ENCODE assay signal across 18 cellular contexts in the genomic region with DNA sequence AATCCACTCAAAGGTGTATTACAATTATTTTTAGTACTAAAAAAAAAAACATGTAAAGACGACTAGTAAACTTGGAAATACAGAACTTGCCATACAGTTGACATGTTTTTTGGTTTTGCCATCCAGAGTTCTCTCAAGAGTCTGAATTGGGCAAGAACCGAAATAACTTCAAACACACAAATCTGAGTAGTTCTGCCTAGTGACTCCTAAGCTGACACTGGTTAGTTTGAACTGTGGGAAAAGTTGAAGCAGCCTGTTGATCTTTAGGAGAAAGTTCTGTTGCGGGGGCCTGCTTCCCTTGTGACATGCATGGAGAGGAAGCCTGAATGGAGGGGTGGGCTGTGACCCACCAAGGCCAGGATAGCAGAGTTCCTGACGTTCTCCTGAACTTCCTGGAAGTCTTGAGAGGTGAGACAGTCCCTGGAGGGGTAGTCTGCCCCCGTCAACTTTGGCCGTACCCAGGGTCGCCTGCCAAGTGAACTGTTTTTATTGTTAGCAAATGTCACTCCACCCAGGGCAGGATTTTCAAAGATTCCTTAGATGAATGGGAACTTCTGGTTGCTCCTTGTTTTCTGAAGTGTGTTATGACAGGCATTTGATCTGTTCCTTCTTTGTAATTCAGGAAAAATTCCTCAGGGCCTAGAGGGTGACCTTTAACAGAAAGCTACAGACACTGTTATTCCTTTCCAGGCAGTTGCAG.
A peak's percentile ranks its signal among the peaks of the same experiment; 100 is the strongest.
DNase-seq lines count a peak whose midpoint lies in the region; ATAC-seq and TF ChIP-seq lines count a peak whose summit lies in the region.
"Had no signal": no experiment of that assay in that cellular context is flagged by ENCODE, and none has a peak within 500 bp of the region (broad histone marks: within the 10 kb centered on the region; RNA-seq: fewer than 3 reads in every experiment).

No MANE protein-coding gene starts in this region.

- H3K23ac ChIP-seq in mesenchymal stem cell (ENCODE audit: low read length in 2 of 2): no peak overlapping the region

- TF ChIP-seq CTCF in tibial artery (IDR thresholded peaks at IDR 0.05) (no peak), BE2C (IDR thresholded peaks at IDR 0.05; ENCODE audit: low read depth, low read length) (no peak)

- H3K27ac ChIP-seq in mesenchymal stem cell (ENCODE audit: low read length, poor library complexity, severe bottlenecking) (no peak overlapping the region), tibial artery (peak overlapping the region; percentile 20 to 67)
- H3K27ac ChIP-seq: KMS-11, right lobe of liver, VCaP had no signal

- H2AFZ ChIP-seq in mesenchymal stem cell (ENCODE audit: low read depth, low read length): no peak overlapping the region

- H2BK15ac ChIP-seq in mesenchymal stem cell (ENCODE audit: low read depth, poor library complexity, severe bottlenecking): no peak overlapping the region

- no peaks in the 10 kb centered on the region for H3K4me1 ChIP-seq in mesenchymal stem cell (ENCODE audit: control insufficient read depth, insufficient read depth, low read depth, low read length)
- peaks cover 0 to 26% (median 14%) of the 10 kb centered on the region in 4 donors for H3K4me1 ChIP-seq in tibial artery
- H3K4me1 ChIP-seq in BE2C: no peaks in the 10 kb centered on the region
- H3K4me1 ChIP-seq: right lobe of liver had no signal

- peak overlapping the region; percentile 25 for H4K91ac ChIP-seq in mesenchymal stem cell (ENCODE audit: low read length)

- no peaks in the 10 kb centered on the region for H3K4me1 Mint-ChIP-seq in stimulated activated effector memory CD8-positive, alpha-beta T cell treated with anti-CD3 and anti-CD28 coated beads, Interleukin-12 subunit alpha, Interleukin-12 subunit beta, amount 100 ng/mL, for 72 hours
- H3K4me1 Mint-ChIP-seq: B cell; nephron progenitor cell; stimulated activated memory B cell treated with anti-CD40 and anti-IgM and Interleukin-4, amounts not matched to agents 10 μg/mL and 1 μg/mL and 100 μg/mL, for 72 hours had no signal

- intact Hi-C loops in tibial artery (cut with DNase I; ENCODE audit: low total_unique reads): no loop called here

- 53% methylated on average over 7 of the region's 7 CpGs for WGBS in mesenchymal stem cell

- no peak overlapping the region for H3K4me3 Mint-ChIP-seq in stimulated activated effector memory CD8-positive, alpha-beta T cell treated with anti-CD3 and anti-CD28 coated beads, Interleukin-12 subunit alpha, Interleukin-12 subunit beta, amount 100 ng/mL, for 72 hours
- H3K4me3 Mint-ChIP-seq: B cell; H9; nephron progenitor cell; stimulated activated memory B cell treated with anti-CD40 and anti-IgM and Interleukin-4, amounts not matched to agents 10 μg/mL and 1 μg/mL and 100 μg/mL, for 72 hours had no signal

- no peaks in the 10 kb centered on the region for H3K36me3 ChIP-seq in mesenchymal stem cell (ENCODE audit: control insufficient read depth in 1 of 2, insufficient read depth in 2 of 2, low read depth in 1 of 2, low read length in 2 of 2)
- no peaks in the 10 kb centered on the region for H3K36me3 ChIP-seq in tibial artery
- H3K36me3 ChIP-seq in BE2C: no peaks in the 10 kb centered on the region
- H3K36me3 ChIP-seq: left lung, right lobe of liver had no signal

- H3K79me1 ChIP-seq in mesenchymal stem cell (replicated peaks; ENCODE audit: low read length, poor library complexity, severe bottlenecking): no peaks in the 10 kb centered on the region

- H2AK5ac ChIP-seq in mesenchymal stem cell (ENCODE audit: low read length, severe bottlenecking): no peak overlapping the region

- no peaks in the 10 kb centered on the region for H3K36me3 Mint-ChIP-seq in stimulated activated effector memory CD8-positive, alpha-beta T cell treated with anti-CD3 and anti-CD28 coated beads, Interleukin-12 subunit alpha, Interleukin-12 subunit beta, amount 100 ng/mL, for 72 hours

- no peak overlapping the region for H4K8ac ChIP-seq in mesenchymal stem cell (ENCODE audit: low read length)

- no peak overlapping the region for H3K4me3 ChIP-seq in mesenchymal stem cell (ENCODE audit: insufficient read depth in 1 of 2, low read depth in 1 of 2, low read length in 2 of 2)
- H3K4me3 ChIP-seq in tibial artery: no peak overlapping the region
- H3K4me3 ChIP-seq in BE2C (ENCODE audit: low read depth, low read length): no peak overlapping the region
- H3K4me3 ChIP-seq: left lung, right lobe of liver had no signal

- peak overlapping the region; percentile 42 to 67 for H3K18ac ChIP-seq in mesenchymal stem cell (ENCODE audit: low read depth in 1 of 2, low read length in 2 of 2)

- H2BK12ac ChIP-seq in mesenchymal stem cell (ENCODE audit: low read length in 2 of 2): no peak overlapping the region

- H3K27me3 ChIP-seq in mesenchymal stem cell (ENCODE audit: control insufficient read depth in 1 of 2, insufficient read depth in 1 of 2, low read length in 2 of 2) (no peaks in the 10 kb centered on the region), tibial artery (no peaks in the 10 kb centered on the region), BE2C (no peaks in the 10 kb centered on the region)
- H3K27me3 ChIP-seq: left lung, right lobe of liver had no signal

- H3K4me2 ChIP-seq in mesenchymal stem cell (ENCODE audit: low read length, poor library complexity, severe bottlenecking): no peak overlapping the region
- H3K4me2 ChIP-seq: KMS-11 had no signal

- H3K9ac ChIP-seq in mesenchymal stem cell (ENCODE audit: low read length): peak overlapping the region; percentile 36
- H3K9ac ChIP-seq: KMS-11 had no signal

- no peak overlapping the region for H3K14ac ChIP-seq in mesenchymal stem cell (ENCODE audit: low read length in 2 of 2)

- no peak overlapping the region for H2BK5ac ChIP-seq in mesenchymal stem cell (ENCODE audit: low read depth, low read length, poor library complexity, severe bottlenecking)

- ATAC-seq in stimulated activated effector memory CD8-positive, alpha-beta T cell treated with anti-CD3 and anti-CD28 coated beads, Interleukin-12 subunit alpha, Interleukin-12 subunit beta, amount 100 ng/mL, for 72 hours: no peak
- ATAC-seq in HG03280 (IDR thresholded peaks at IDR 0.05; ENCODE audit: unreplicated experiment): no peak
- ATAC-seq: left lung had no signal

- peaks cover 10% of the 10 kb centered on the region for H3K9me3 Mint-ChIP-seq in stimulated activated effector memory CD8-positive, alpha-beta T cell treated with anti-CD3 and anti-CD28 coated beads, Interleukin-12 subunit alpha, Interleukin-12 subunit beta, amount 100 ng/mL, for 72 hours

- peaks cover 18% of the 10 kb centered on the region for H3K9me3 ChIP-seq in mesenchymal stem cell (ENCODE audit: control insufficient read depth, low read length)
- H3K9me3 ChIP-seq in tibial artery: peaks cover 0 to 9% (median 5%) of the 10 kb centered on the region in 3 donors
- no peaks in the 10 kb centered on the region for H3K9me3 ChIP-seq in BE2C
- H3K9me3 ChIP-seq: right lobe of liver had no signal

- no peak overlapping the region for H2BK120ac ChIP-seq in mesenchymal stem cell (ENCODE audit: low read depth, low read length)

- H3K27ac Mint-ChIP-seq in stimulated activated effector memory CD8-positive, alpha-beta T cell treated with anti-CD3 and anti-CD28 coated beads, Interleukin-12 subunit alpha, Interleukin-12 subunit beta, amount 100 ng/mL, for 72 hours: no peak overlapping the region
- H3K27ac Mint-ChIP-seq: B cell; H9; nephron progenitor cell; stimulated activated memory B cell treated with anti-CD40 and anti-IgM and Interleukin-4, amounts not matched to agents 10 μg/mL and 1 μg/mL and 100 μg/mL, for 72 hours had no signal

- no peak overlapping the region for H3K4ac ChIP-seq in mesenchymal stem cell (ENCODE audit: low read depth in 1 of 2, low read length in 2 of 2)

- DNase-seq in LHCN-M2 (ENCODE audit: low read depth) (peak; percentile 26), fibroblast of gingiva (ENCODE audit: low read depth) (peak; percentile 33), mesenchymal stem cell (peak; percentile 22), tibial artery (peak in 1 of 2 donors; percentile 67), BE2C (no peak)
- DNase-seq in stimulated activated effector memory CD8-positive, alpha-beta T cell treated with anti-CD3 and anti-CD28 coated beads, Interleukin-12 subunit alpha, Interleukin-12 subunit beta, amount 100 ng/mL, for 72 hours (ENCODE audit: low spot score in 2 of 2): no peak
- DNase-seq in activated CD4-positive, CD25-positive, alpha-beta regulatory T cell treated with anti-CD3 and anti-CD28 coated beads, Interleukin-2, amount 50 U/mL, for 72 hours: no peak
- DNase-seq: activated naive CD4-positive, alpha-beta T cell; H9; left lung; NCI-H1417; nephron progenitor cell; right lobe of liver had no signal

Comparison
In these comparisons a context has a peak if more than half of its experiments do, and no peak if none do; other contexts are left out.
1. DNase-seq: peak in LHCN-M2 (single experiment), fibroblast of gingiva (single experiment) and mesenchymal stem cell (single experiment); none in stimulated activated effector memory CD8-positive, alpha-beta T cell treated with anti-CD3 and anti-CD28 coated beads, Interleukin-12 subunit alpha, Interleukin-12 subunit beta, amount 100 ng/mL, for 72 hours (0 of 2), activated CD4-positive, CD25-positive, alpha-beta regulatory T cell treated with anti-CD3 and anti-CD28 coated beads, Interleukin-2, amount 50 U/mL, for 72 hours (single experiment) and BE2C (single experiment).